Comparison of ENCODE assay signal across 8 cellular contexts in the genomic region with DNA sequence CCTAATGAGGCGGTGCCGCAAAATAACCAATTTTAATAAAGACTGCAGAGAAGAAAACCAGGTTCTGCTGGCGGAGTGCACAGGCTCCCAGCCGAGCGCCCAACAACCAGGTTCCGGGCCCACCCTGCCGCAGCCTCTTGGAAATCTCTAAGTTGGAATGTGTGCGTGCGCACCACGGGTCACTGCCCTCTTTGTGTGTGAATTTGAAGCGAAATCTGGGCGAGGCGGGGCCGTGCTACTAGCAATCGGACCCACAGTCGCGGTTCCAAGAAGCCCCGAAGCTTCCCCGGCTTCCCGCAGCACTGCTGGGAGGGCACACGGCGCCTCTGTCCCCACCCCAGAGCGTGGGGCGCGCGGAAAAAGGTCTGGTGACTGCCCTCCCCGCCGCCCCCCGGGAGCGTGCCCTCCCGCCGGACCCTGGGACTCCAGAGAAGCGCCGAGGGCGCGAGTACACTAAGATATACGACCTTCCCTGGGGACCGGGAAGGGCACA. TPM values are rescaled to one million over a fixed set of nuclear protein-coding genes. Genes with fewer than 3 reads are reported as not detected.
DNase-seq lines count a peak whose midpoint lies in the region; ATAC-seq, FAIRE-seq and TF ChIP-seq lines count a peak whose summit lies in the region.

No MANE protein-coding gene starts in this region.

- H3K27me3 ChIP-seq in A673 (replicated peaks; ENCODE audit: insufficient read depth, low read depth, low read length, poor library complexity) (no peaks in the 10 kb centered on the region), brain microvascular endothelial cell (replicated peaks) (no peaks in the 10 kb centered on the region), smooth muscle cell (ENCODE audit: low read depth) (no peaks in the 10 kb centered on the region)

- no peak for FAIRE-seq in GM19239 (lab: Jason Lieb, UNC)

- ATAC-seq in GM18508 (IDR thresholded peaks at IDR 0.05; ENCODE audit: insufficient read depth, unreplicated experiment), result peak; percentile 0
- peak; percentile 24 for ATAC-seq in HG03139 (IDR thresholded peaks at IDR 0.05; ENCODE audit: unreplicated experiment)

- H3K9ac ChIP-seq in SK-N-MC (ENCODE audit: insufficient read length) (peak overlapping the region; percentile 74), smooth muscle cell (ENCODE audit: low read depth) (peak overlapping the region; percentile 98)

- WGBS in smooth muscle cell (ENCODE audit: low lambda C conversion rate), result under 1% methylated on average over 37 of the region's 38 CpGs

- in situ Hi-C loops in brain microvascular endothelial cell (cut with HindIII; ENCODE audit: low pct_ligation_motif_present, low sequenced_read_pairs), result loop anchor here (25.0 kb wide), 1 partner anchor 104 kb away; no protein-coding TSS in a partner anchor

- TF ChIP-seq CTCF in A673 (conservative IDR thresholded peaks at IDR 0.05; ENCODE audit: low read depth, low read length) (no peak), brain microvascular endothelial cell (IDR thresholded peaks at IDR 0.05; ENCODE audit: low read depth, low read length, missing control alignments) (no peak), smooth muscle cell (IDR thresholded peaks at IDR 0.05; ENCODE audit: borderline replicate concordance, insufficient read depth, poor library complexity, severe bottlenecking) (no peak)

- DNase-seq in A673 (ENCODE audit: low spot score), result peak; percentile 68
- no peak for DNase-seq in SK-N-MC (ENCODE audit: low read depth, low spot score)
- DNase-seq in brain microvascular endothelial cell, result peak; percentile 58
- DNase-seq in iPS-NIHi7 (ENCODE audit: extremely low spot score), result peak; percentile 55
- peak; percentile 70 for DNase-seq in smooth muscle cell (lab: John Stamatoyannopoulos, UW; ENCODE audit: unreplicated experiment)
- DNase-seq in GM19239 (ENCODE audit: insufficient read length, low spot score), result no peak

- H3K36me3 ChIP-seq in A673 (ENCODE audit: insufficient read depth, low read length, poor library complexity, severe bottlenecking), result no peaks in the 10 kb centered on the region
- H3K36me3 ChIP-seq in SK-N-MC (ENCODE audit: insufficient read depth, low read length), result no peaks in the 10 kb centered on the region
- no peaks in the 10 kb centered on the region for H3K36me3 ChIP-seq in brain microvascular endothelial cell (replicated peaks)
- no peaks in the 10 kb centered on the region for H3K36me3 ChIP-seq in smooth muscle cell (ENCODE audit: low read depth)

- H3F3A ChIP-seq in smooth muscle cell (ENCODE audit: low read depth), result peaks cover 37% of the 10 kb centered on the region

- intact Hi-C loops in A673 (cut with micrococcal nuclease; ENCODE audit: unreplicated experiment), result no loop called here

- peaks cover 32% of the 10 kb centered on the region for H3K4me1 ChIP-seq in A673 (ENCODE audit: insufficient read depth, low read length, poor library complexity, severe bottlenecking)
- H3K4me1 ChIP-seq in smooth muscle cell (ENCODE audit: low read depth), result peaks cover 29% of the 10 kb centered on the region

- peaks cover 23% of the 10 kb centered on the region for H4K20me1 ChIP-seq in smooth muscle cell (ENCODE audit: low read depth)

- H3K27ac ChIP-seq in A673 (ENCODE audit: low read depth, low read length, poor library complexity, severe bottlenecking), result peak overlapping the region; percentile 86
- H3K27ac ChIP-seq in SK-N-MC, result no peak overlapping the region
- peak overlapping the region; percentile 92 for H3K27ac ChIP-seq in brain microvascular endothelial cell
- H3K27ac ChIP-seq in smooth muscle cell (ENCODE audit: low read depth), result peak overlapping the region; percentile 99

- H3K9me3 ChIP-seq in A673 (ENCODE audit: low read depth, low read length, poor library complexity, severe bottlenecking) (no peaks in the 10 kb centered on the region), SK-N-MC (ENCODE audit: low read depth, low read length) (no peaks in the 10 kb centered on the region), smooth muscle cell (replicated peaks; ENCODE audit: low read depth) (no peaks in the 10 kb centered on the region)

- peak overlapping the region; percentile 41 for H2AFZ ChIP-seq in smooth muscle cell (ENCODE audit: low read depth)

- H3K79me2 ChIP-seq in smooth muscle cell (ENCODE audit: low read depth), result peaks cover 11% of the 10 kb centered on the region

- CTCF ChIA-PET in A673 (lab: Charles Lee), result no interaction called here

- BruUV-seq in A673 (replicated peaks; lab: Mats Ljungman, UMichigan), result no TSS peak

- H3K4me2 ChIP-seq in smooth muscle cell, result peak overlapping the region; percentile 96

- H3K4me3 ChIP-seq in A673 (ENCODE audit: low read depth, low read length, poor library complexity, severe bottlenecking), result peak overlapping the region; percentile 96
- peak overlapping the region; percentile 82 for H3K4me3 ChIP-seq in SK-N-MC
- H3K4me3 ChIP-seq in brain microvascular endothelial cell (ENCODE audit: low read depth, low read length), result peak overlapping the region; percentile 72
- peak overlapping the region; percentile 93 for H3K4me3 ChIP-seq in smooth muscle cell

- POLR2A ChIA-PET in A673 (lab: Charles Lee; ENCODE audit: low non-redundant PET), result interaction anchor here (0.6 to 0.7 kb wide), 2 partner anchors 120 to 131 kb away, joined by 3 read pairs; no protein-coding TSS in a partner anchor

RNA-seq across cellular contexts. Expression of gene MAP3K8, which starts 0.7 kb away (rescaled TPM):
- 4.5 TPM in 2 replicates for total RNA-seq in A673 (2021)
- 10.4 and 23.5 TPM in 2 replicates for total RNA-seq in smooth muscle cell
- polyA plus RNA-seq in smooth muscle cell, result 18.5 and 19.3 TPM in 2 replicates

Comparison
In these comparisons a context has a peak if more than half of its experiments do, and no peak if none do; other contexts are left out.
1. DNase-seq: peak in A673 (single experiment), brain microvascular endothelial cell (single experiment), iPS-NIHi7 (single experiment) and smooth muscle cell (single experiment); none in SK-N-MC (single experiment) and GM19239 (single experiment).
2. Peak in every context shown above with its lines, with median percentiles within 50 percentile points of each other: H3K4me3 ChIP-seq.